Comparison of ENCODE assay signal across 8 cellular contexts in the genomic region with DNA sequence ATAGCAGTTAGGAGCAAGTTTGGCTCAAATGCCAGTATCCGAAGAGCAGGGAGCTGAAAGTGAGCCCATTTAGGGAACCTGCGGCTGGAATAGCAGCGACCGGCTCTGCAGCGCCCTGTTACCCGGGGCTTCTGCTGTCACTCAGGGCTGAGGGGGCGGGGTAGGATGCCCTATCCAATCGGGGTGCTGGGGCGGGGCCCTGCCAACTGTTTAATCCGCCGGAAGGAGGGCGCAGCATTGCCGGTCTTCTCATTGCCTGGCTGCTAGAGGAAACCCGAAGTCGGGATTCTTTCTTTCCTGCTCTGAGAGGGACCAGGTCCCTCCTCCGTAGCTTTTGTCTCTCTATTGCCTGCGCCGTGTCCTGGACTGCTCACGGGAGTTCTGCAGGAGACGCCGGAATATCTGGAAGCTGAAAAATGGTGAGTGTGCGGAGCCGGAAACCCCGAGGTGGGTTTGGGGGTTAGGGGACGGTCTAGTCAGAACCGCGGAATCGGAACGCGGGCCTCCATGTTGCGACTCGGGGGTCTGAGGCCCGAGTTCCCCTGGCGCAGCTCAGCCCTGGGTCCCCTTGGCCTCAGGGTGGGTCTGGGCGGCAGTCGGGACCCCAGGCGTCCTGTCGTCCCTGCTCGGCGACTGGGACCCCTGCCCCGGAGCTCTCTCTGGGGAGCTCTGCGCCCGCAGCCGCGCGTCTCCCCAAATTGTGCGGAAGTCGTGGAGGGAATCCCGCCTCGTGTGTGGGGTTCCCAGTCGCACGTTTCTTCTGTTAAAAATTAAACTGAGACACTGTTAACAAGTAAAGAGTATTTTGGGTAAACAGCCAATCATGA. TPM values are rescaled to one million over a fixed set of nuclear protein-coding genes. Genes with fewer than 3 reads are reported as not detected.
A peak's percentile ranks its signal among the peaks of the same experiment; 100 is the strongest.
DNase-seq lines count a peak whose midpoint lies in the region; ATAC-seq and TF ChIP-seq lines count a peak whose summit lies in the region.

No MANE protein-coding gene starts in this region.

- H3K4me1 Mint-ChIP-seq in activated naive CD4-positive, alpha-beta T cell treated with anti-CD3 and anti-CD28 coated beads for 36 hours (ENCODE audit: low read depth), result peaks cover 21% of the 10 kb centered on the region

- peak overlapping the region; percentile 3 for H3K27ac ChIP-seq in temporal lobe (ENCODE audit: low read depth, low read length)

- H3K4me3 Mint-ChIP-seq in activated naive CD4-positive, alpha-beta T cell treated with anti-CD3 and anti-CD28 coated beads for 36 hours, result peak overlapping the region; percentile 92

- H3K27me3 ChIP-seq in MG63, result no peaks in the 10 kb centered on the region

- peaks cover 2% of the 10 kb centered on the region for H3K36me3 Mint-ChIP-seq in activated naive CD4-positive, alpha-beta T cell treated with anti-CD3 and anti-CD28 coated beads for 36 hours (ENCODE audit: low read depth)

- H3K36me3 ChIP-seq in MG63, result peaks cover 23% of the 10 kb centered on the region

- intact Hi-C loops in activated naive CD4-positive, alpha-beta T cell treated with anti-CD3 and anti-CD28 coated beads for 36 hours (cut with micrococcal nuclease), result loop anchor here (1.0 to 5.0 kb wide), 8 partner anchors 13 to 625 kb away; a partner anchor contains a TSS

- DNase-seq in DMS53 (lab: John Stamatoyannopoulos, UW), result peak; percentile 97
- DNase-seq in MG63, result peak; percentile 100
- DNase-seq in SK-MEL-5 (ENCODE audit: low read depth, low spot score), result peak; percentile 92
- DNase-seq in activated naive CD4-positive, alpha-beta T cell treated with anti-CD3 and anti-CD28 coated beads for 36 hours, result peak; percentile 97
- peak; percentile 91 for DNase-seq in glomerular visceral epithelial cell (ENCODE audit: extremely low spot score)
- DNase-seq in omental fat pad (ENCODE audit: low spot score), result peak; percentile 91

- peak overlapping the region; percentile 92 for H3K27ac Mint-ChIP-seq in activated naive CD4-positive, alpha-beta T cell treated with anti-CD3 and anti-CD28 coated beads for 36 hours

- peaks cover 6% of the 10 kb centered on the region for H3K9me3 Mint-ChIP-seq in activated naive CD4-positive, alpha-beta T cell treated with anti-CD3 and anti-CD28 coated beads for 36 hours

- in situ Hi-C loops in SK-MEL-5 (cut with HindIII; ENCODE audit: low pct_unique_long_range_greater_than_20kb, low sequenced_read_pairs), result no loop called here

- peak overlapping the region; percentile 93 for H3K4me3 ChIP-seq in MG63

- no peak for TF ChIP-seq CTCF in omental fat pad (IDR thresholded peaks at IDR 0.05)

- H3K27me3 Mint-ChIP-seq in activated naive CD4-positive, alpha-beta T cell treated with anti-CD3 and anti-CD28 coated beads for 36 hours (ENCODE audit: low read depth), result no peaks in the 10 kb centered on the region

- ATAC-seq in GM21825 (IDR thresholded peaks at IDR 0.05; ENCODE audit: unreplicated experiment), result peak; percentile 69
- peak; percentile 96 for ATAC-seq in omental fat pad (ENCODE audit: low FRiP score)

- CTCF ChIA-PET in activated naive CD4-positive, alpha-beta T cell treated with anti-CD3 and anti-CD28 coated beads for 36 hours (lab: Charles Lee), result interaction anchor here (0.6 to 8.3 kb wide), 13 partner anchors 13 to 509 kb away, joined by 3 to 70 read pairs (median 5); a partner anchor contains a TSS

- H3K9me3 ChIP-seq in MG63, result peaks cover 22% of the 10 kb centered on the region

RNA-seq across cellular contexts. Expression of a gene that starts 22.8 kb away (rescaled TPM):
- 0.22 and 0.40 TPM in 2 replicates for total RNA-seq in MG63 (2014; rRNA removed; shearing (Covaris generic); ENCODE audit: low replicate concordance)
- 0.51 and 1.8 TPM in 2 replicates for total RNA-seq in SK-MEL-5 (2014; rRNA removed; shearing (Covaris generic))
- polyA plus RNA-seq in SK-MEL-5 (2015; cell fraction: cytosol; rRNA removed), result 0.11 TPM in 1 of 2 replicates, not detected in the other
- 2.4 and 7.7 TPM in 2 replicates for polyA plus RNA-seq in SK-MEL-5 (2015; cell fraction: nucleus; rRNA removed)
- under 1 TPM; 0.50 to 0.54 TPM for total RNA-seq in activated naive CD4-positive, alpha-beta T cell treated with anti-CD3 and anti-CD28 coated beads for 36 hours
- total RNA-seq in omental fat pad (1 to 10 TPM; 1.9 to 8.0 (median 3.6) TPM), temporal lobe (5.9 TPM)

RNA-seq across cellular contexts. Expression of a gene that starts 47.9 kb away (rescaled TPM):
- total RNA-seq in MG63 (2014; rRNA removed; shearing (Covaris generic); ENCODE audit: low replicate concordance), result 15.7 and 16.1 TPM in 2 replicates
- 1.1 and 2.3 TPM in 2 replicates for total RNA-seq in SK-MEL-5 (2014; rRNA removed; shearing (Covaris generic))
- polyA plus RNA-seq in SK-MEL-5 (2015; cell fraction: cytosol; rRNA removed), result 1.6 and 4.1 TPM in 2 replicates
- polyA plus RNA-seq in SK-MEL-5 (2015; cell fraction: nucleus; rRNA removed), result 3.3 TPM in 1 of 2 replicates, not detected in the other
- total RNA-seq in activated naive CD4-positive, alpha-beta T cell treated with anti-CD3 and anti-CD28 coated beads for 36 hours, result under 1 TPM; 0.52 TPM
- total RNA-seq in omental fat pad (1 to 10 TPM; 3.2 to 5.2 (median 3.5) TPM), temporal lobe (19.7 TPM)

Comparison
In these comparisons a context has a peak if more than half of its experiments do, and no peak if none do; other contexts are left out.
1. Peak in every context shown above with its lines: DNase-seq, ATAC-seq, H3K4me3 ChIP-seq and H3K27ac ChIP-seq.